Comparison of ENCODE assay signal across 8 cellular contexts in genomic region chr16:29943846-29944669, GRCh38. TPM values are rescaled to one million over a fixed set of nuclear protein-coding genes. Genes with fewer than 3 reads are reported as not detected.
DNase-seq lines count a peak whose midpoint lies in the region; ATAC-seq, FAIRE-seq and TF ChIP-seq lines count a peak whose summit lies in the region.

No MANE protein-coding gene starts in this region.

- no TSS peak for BruUV-seq in endothelial cell of umbilical vein (replicated peaks; lab: Mats Ljungman, UMichigan)

- H3K4me1 ChIP-seq in endothelial cell of umbilical vein (ENCODE audit: control insufficient read depth, extremely low read depth, insufficient read depth, low read length) (no peaks in the 10 kb centered on the region), osteoblast (ENCODE audit: insufficient read depth, low read length) (peaks cover 13% of the 10 kb centered on the region)

- H3K36me3 Mint-ChIP-seq in naive thymus-derived CD8-positive, alpha-beta T cell, result no peaks in the 10 kb centered on the region

- H3K4me1 Mint-ChIP-seq in naive thymus-derived CD8-positive, alpha-beta T cell, result peaks cover 0 to 7% (median 2%) of the 10 kb centered on the region in 4 donors

- H3K27me3 ChIP-seq in endothelial cell of umbilical vein (ENCODE audit: control insufficient read depth in 2 of 2, insufficient read depth in 2 of 2, low read length in 2 of 2) (no peaks in the 10 kb centered on the region), osteoblast (ENCODE audit: insufficient read depth, low read length) (no peaks in the 10 kb centered on the region)

- DNase-seq in HCEC 1CT (peak; percentile 99), NCI-H82 treated with DMSO at 0.1 percent for 48 hours (lab: John Stamatoyannopoulos, UW; ENCODE audit: unreplicated experiment) (peak; percentile 39), endothelial cell of umbilical vein (ENCODE audit: low read depth, low spot score) (peak; percentile 38), osteoblast (ENCODE audit: insufficient read length, low spot score, missing footprints) (peak; percentile 95)
- DNase-seq in activated effector memory CD4-positive, alpha-beta T cell treated with Interleukin-2 at 50 U/mL for 16 hours, result no peak
- DNase-seq in naive thymus-derived CD8-positive, alpha-beta T cell, result no peak
- no peak for DNase-seq in stimulated activated naive CD8-positive, alpha-beta T cell treated with anti-CD3 and anti-CD28 coated beads, Interleukin-15, Interleukin-2, amounts not matched to agents 100 U/mL and 50 U/mL, for 24 hours

- H3K27ac Mint-ChIP-seq in naive thymus-derived CD8-positive, alpha-beta T cell, result peak overlapping the region in 4 of 10 donors; percentile 4 to 34 (median 22)

- H3K27ac ChIP-seq in endothelial cell of umbilical vein (ENCODE audit: insufficient read depth, low read depth, low read length) (no peak overlapping the region), osteoblast (ENCODE audit: low read depth, low read length) (peak overlapping the region; percentile 95)

- dilution Hi-C loops in endothelial cell of umbilical vein (cut with MboI; ENCODE audit: extremely low pct_ligation_motif_present, low sequenced_read_pairs), result no loop called here

- no peaks in the 10 kb centered on the region for H3K9me3 Mint-ChIP-seq in naive thymus-derived CD8-positive, alpha-beta T cell

- CTCF ChIA-PET in endothelial cell of umbilical vein (lab: Charles Lee), result interaction anchor here (0.6 to 1.6 kb wide), 6 partner anchors 9 to 96 kb away, joined by 3 to 4 read pairs (median 3); partner anchors contain the start of genes KCTD13 and TMEM219

- intact Hi-C loops in endothelial cell of umbilical vein (cut with micrococcal nuclease), result no loop called here

- H3K36me3 ChIP-seq in endothelial cell of umbilical vein (ENCODE audit: control insufficient read depth in 2 of 2, extremely low read depth in 1 of 2, insufficient read depth in 2 of 2, low read length in 2 of 2) (no peaks in the 10 kb centered on the region), osteoblast (ENCODE audit: insufficient read depth, low read length) (no peaks in the 10 kb centered on the region)

- H3K9me1 ChIP-seq in endothelial cell of umbilical vein (replicated peaks; ENCODE audit: control insufficient read depth, extremely low read depth, insufficient read depth, low read length), result no peaks in the 10 kb centered on the region

- ATAC-seq in HG02973 (IDR thresholded peaks at IDR 0.05; ENCODE audit: unreplicated experiment), result no peak
- ATAC-seq in naive thymus-derived CD8-positive, alpha-beta T cell, result no peak
- ATAC-seq in stimulated activated naive CD8-positive, alpha-beta T cell treated with anti-CD3 and anti-CD28 coated beads, Interleukin-15, Interleukin-2, amounts not matched to agents 100 U/mL and 50 U/mL, for 24 hours, result no peak

- no peaks in the 10 kb centered on the region for H3K79me2 ChIP-seq in endothelial cell of umbilical vein (ENCODE audit: control insufficient read depth, insufficient read depth, low read length)
- H3K79me2 ChIP-seq in osteoblast (ENCODE audit: insufficient read depth, low read length), result no peaks in the 10 kb centered on the region

- H2AFZ ChIP-seq in endothelial cell of umbilical vein (ENCODE audit: low read depth, low read length), result no peak overlapping the region
- peak overlapping the region; percentile 71 for H2AFZ ChIP-seq in osteoblast (ENCODE audit: low read length)

- TF ChIP-seq CTCF in endothelial cell of umbilical vein (IDR thresholded peaks at IDR 0.05; ENCODE audit: extremely low read depth in 1 of 2, insufficient read depth in 1 of 2, low read depth in 1 of 2, low read length in 2 of 2) (no peak), osteoblast (IDR thresholded peaks at IDR 0.05; ENCODE audit: extremely low read depth, low read depth, low read length) (peak; percentile 59)

- TF ChIP-seq POLR2A in endothelial cell of umbilical vein (IDR thresholded peaks at IDR 0.05; ENCODE audit: low read depth, low read length), result no peak

- no peaks in the 10 kb centered on the region for H3K9me3 ChIP-seq in endothelial cell of umbilical vein (replicated peaks; ENCODE audit: control insufficient read depth, insufficient read depth, low read length)
- H3K9me3 ChIP-seq in osteoblast (ENCODE audit: low read depth, low read length), result peaks cover 2% of the 10 kb centered on the region

- H3K4me3 ChIP-seq in endothelial cell of umbilical vein (replicated peaks in 1 of 3; ENCODE audit: insufficient read depth in 1 of 3, low read depth in 1 of 3, low read length in 3 of 3), result no peak overlapping the region
- H3K4me3 ChIP-seq in osteoblast (ENCODE audit: insufficient read depth, low read length), result peak overlapping the region; percentile 34

- H3K4me3 Mint-ChIP-seq in naive thymus-derived CD8-positive, alpha-beta T cell, result no peak overlapping the region

- H4K20me1 ChIP-seq in endothelial cell of umbilical vein (replicated peaks; ENCODE audit: control insufficient read depth, extremely low read depth, insufficient read depth, low read length), result no peaks in the 10 kb centered on the region
- H4K20me1 ChIP-seq in osteoblast (ENCODE audit: insufficient read depth, low read length), result no peaks in the 10 kb centered on the region

- no peak overlapping the region for H3K4me2 ChIP-seq in endothelial cell of umbilical vein (ENCODE audit: insufficient read depth, low read length)
- peak overlapping the region; percentile 71 for H3K4me2 ChIP-seq in osteoblast (ENCODE audit: insufficient read depth, low read length)

- H3K27me3 Mint-ChIP-seq in naive thymus-derived CD8-positive, alpha-beta T cell, result peaks cover 0 to 4% (median 2%) of the 10 kb centered on the region in 5 donors

- POLR2A ChIA-PET in endothelial cell of umbilical vein (lab: Charles Lee), result no interaction called here
- POLR2A ChIA-PET in naive thymus-derived CD8-positive, alpha-beta T cell (lab: Charles Lee), result no interaction called here

- H3K9ac ChIP-seq in endothelial cell of umbilical vein (replicated peaks; ENCODE audit: extremely low read depth, insufficient read depth, low read length), result no peak overlapping the region

- peak; percentile 53 for FAIRE-seq in endothelial cell of umbilical vein (lab: Jason Lieb, UNC)

RNA-seq across cellular contexts. Expression of gene TMEM219, which starts 17.8 kb away (rescaled TPM):
- 99.4 and 110 TPM in 2 replicates for total RNA-seq in endothelial cell of umbilical vein
- polyA plus RNA-seq in endothelial cell of umbilical vein, result 182 and 201 TPM in 2 replicates
- 108 and 128 TPM in 2 replicates for polyA plus RNA-seq in endothelial cell of umbilical vein (2011; cell fraction: cytosol; rRNA removed)
- 182 and 187 TPM in 2 replicates for polyA plus RNA-seq in endothelial cell of umbilical vein (2011; cell fraction: nucleus; rRNA removed)
- polyA plus RNA-seq in endothelial cell of umbilical vein (2012), result 101 and 131 TPM in 2 replicates
- polyA minus RNA-seq in endothelial cell of umbilical vein, result 76.4 and 77.6 TPM in 2 replicates
- 22.7 TPM for polyA minus RNA-seq in endothelial cell of umbilical vein (2011; cell fraction: cytosol; rRNA and poly(A)+ RNA removed)
- 29.9 and 34.0 TPM in 2 replicates for polyA minus RNA-seq in endothelial cell of umbilical vein (2011; cell fraction: nucleus; rRNA and poly(A)+ RNA removed)
- total RNA-seq in osteoblast, result 74.3 and 84.0 TPM in 2 replicates
- total RNA-seq in naive thymus-derived CD8-positive, alpha-beta T cell, result 10 to 100 TPM; 63.1 to 74.0 TPM
- 100 to 1,000 TPM; 157 to 179 (median 174) TPM for polyA plus RNA-seq in naive thymus-derived CD8-positive, alpha-beta T cell

RNA-seq across cellular contexts. Expression of gene KCTD13, which starts 18.0 kb away (rescaled TPM):
- total RNA-seq in endothelial cell of umbilical vein, result 21.0 and 24.2 TPM in 2 replicates
- 22.6 and 25.0 TPM in 2 replicates for polyA plus RNA-seq in endothelial cell of umbilical vein
- 9.5 and 13.7 TPM in 2 replicates for polyA plus RNA-seq in endothelial cell of umbilical vein (2011; cell fraction: cytosol; rRNA removed)
- polyA plus RNA-seq in endothelial cell of umbilical vein (2011; cell fraction: nucleus; rRNA removed), result 60.5 and 63.1 TPM in 2 replicates
- 16.8 and 19.8 TPM in 2 replicates for polyA plus RNA-seq in endothelial cell of umbilical vein (2012)
- 15.7 and 18.6 TPM in 2 replicates for polyA minus RNA-seq in endothelial cell of umbilical vein
- 5.4 TPM for polyA minus RNA-seq in endothelial cell of umbilical vein (2011; cell fraction: cytosol; rRNA and poly(A)+ RNA removed)
- polyA minus RNA-seq in endothelial cell of umbilical vein (2011; cell fraction: nucleus; rRNA and poly(A)+ RNA removed), result 20.5 and 20.7 TPM in 2 replicates
- 8.5 and 11.9 TPM in 2 replicates for total RNA-seq in osteoblast
- total RNA-seq in naive thymus-derived CD8-positive, alpha-beta T cell, result 10 to 100 TPM; 65.4 to 75.9 TPM
- polyA plus RNA-seq in naive thymus-derived CD8-positive, alpha-beta T cell, result 1 to 10 TPM; 5.4 to 10.0 (median 8.4) TPM

RNA-seq across cellular contexts. Expression of gene TAOK2, which starts 29.6 kb away (rescaled TPM):
- total RNA-seq in endothelial cell of umbilical vein (112 and 114 TPM in 2 replicates), osteoblast (37.1 and 39.1 TPM in 2 replicates)
- polyA plus RNA-seq in endothelial cell of umbilical vein, result 52.8 and 57.5 TPM in 2 replicates
- polyA plus RNA-seq in endothelial cell of umbilical vein (2011; cell fraction: cytosol; rRNA removed), result 31.8 and 41.7 TPM in 2 replicates
- polyA plus RNA-seq in endothelial cell of umbilical vein (2011; cell fraction: nucleus; rRNA removed), result 179 and 192 TPM in 2 replicates
- 44.4 and 50.9 TPM in 2 replicates for polyA plus RNA-seq in endothelial cell of umbilical vein (2012)
- polyA minus RNA-seq in endothelial cell of umbilical vein, result 71.1 and 77.2 TPM in 2 replicates
- polyA minus RNA-seq in endothelial cell of umbilical vein (2011; cell fraction: cytosol; rRNA and poly(A)+ RNA removed), result 15.8 TPM
- polyA minus RNA-seq in endothelial cell of umbilical vein (2011; cell fraction: nucleus; rRNA and poly(A)+ RNA removed), result 63.8 and 70.5 TPM in 2 replicates
- total RNA-seq in naive thymus-derived CD8-positive, alpha-beta T cell, result 10 to 100 TPM; 40.8 to 42.6 TPM
- 1 to 10 TPM; 2.6 to 6.6 (median 2.8) TPM for polyA plus RNA-seq in naive thymus-derived CD8-positive, alpha-beta T cell

RNA-seq across cellular contexts. Expression of gene ASPHD1, which starts 43.8 kb away (rescaled TPM):
- total RNA-seq in endothelial cell of umbilical vein (0.88 and 1.2 TPM in 2 replicates), osteoblast (0.88 and 1.8 TPM in 2 replicates)
- polyA plus RNA-seq in endothelial cell of umbilical vein, result 0.90 and 1.1 TPM in 2 replicates
- polyA plus RNA-seq in endothelial cell of umbilical vein (2011; cell fraction: cytosol; rRNA removed), result 0.71 and 0.83 TPM in 2 replicates
- 0.43 and 0.45 TPM in 2 replicates for polyA plus RNA-seq in endothelial cell of umbilical vein (2011; cell fraction: nucleus; rRNA removed)
- 3.1 and 7.9 TPM in 2 replicates for polyA plus RNA-seq in endothelial cell of umbilical vein (2012)
- not detected in 2 replicates for polyA minus RNA-seq in endothelial cell of umbilical vein
- polyA minus RNA-seq in endothelial cell of umbilical vein (2011; cell fraction: cytosol; rRNA and poly(A)+ RNA removed), result 14.8 TPM
- polyA minus RNA-seq in endothelial cell of umbilical vein (2011; cell fraction: nucleus; rRNA and poly(A)+ RNA removed), result not detected in 2 replicates
- not detected for total RNA-seq in naive thymus-derived CD8-positive, alpha-beta T cell
- polyA plus RNA-seq in naive thymus-derived CD8-positive, alpha-beta T cell, result not detected

RNA-seq across cellular contexts. Expression of gene SEZ6L2, which starts 44.7 kb away (rescaled TPM):
- total RNA-seq in endothelial cell of umbilical vein, result 2.4 and 2.5 TPM in 2 replicates
- polyA plus RNA-seq in endothelial cell of umbilical vein, result 4.5 and 5.6 TPM in 2 replicates
- 2.4 and 3.0 TPM in 2 replicates for polyA plus RNA-seq in endothelial cell of umbilical vein (2011; cell fraction: cytosol; rRNA removed)
- 1.4 and 1.6 TPM in 2 replicates for polyA plus RNA-seq in endothelial cell of umbilical vein (2011; cell fraction: nucleus; rRNA removed)
- polyA plus RNA-seq in endothelial cell of umbilical vein (2012), result 7.1 and 22.5 TPM in 2 replicates
- 2.2 and 3.4 TPM in 2 replicates for polyA minus RNA-seq in endothelial cell of umbilical vein
- polyA minus RNA-seq in endothelial cell of umbilical vein (2011; cell fraction: cytosol; rRNA and poly(A)+ RNA removed), result 6.3 TPM
- polyA minus RNA-seq in endothelial cell of umbilical vein (2011; cell fraction: nucleus; rRNA and poly(A)+ RNA removed), result 0.63 and 0.91 TPM in 2 replicates
- 1.5 and 2.9 TPM in 2 replicates for total RNA-seq in osteoblast
- under 1 TPM in 1 of 2 experiments, not detected in 1; 0.21 TPM for total RNA-seq in naive thymus-derived CD8-positive, alpha-beta T cell
- not detected for polyA plus RNA-seq in naive thymus-derived CD8-positive, alpha-beta T cell

Comparison
In these comparisons a context has a peak if more than half of its experiments do, and no peak if none do; other contexts are left out.
1. DNase-seq: peak in HCEC 1CT (single experiment), NCI-H82 treated with DMSO at 0.1 percent for 48 hours (single experiment), endothelial cell of umbilical vein (single experiment) and osteoblast (single experiment); none in activated effector memory CD4-positive, alpha-beta T cell treated with Interleukin-2 at 50 U/mL for 16 hours (single experiment), naive thymus-derived CD8-positive, alpha-beta T cell (0 of 10) and stimulated activated naive CD8-positive, alpha-beta T cell treated with anti-CD3 and anti-CD28 coated beads, Interleukin-15, Interleukin-2, amounts not matched to agents 100 U/mL and 50 U/mL, for 24 hours (single experiment).